ENCODE assay signal across 16 cellular contexts in the genomic region with DNA sequence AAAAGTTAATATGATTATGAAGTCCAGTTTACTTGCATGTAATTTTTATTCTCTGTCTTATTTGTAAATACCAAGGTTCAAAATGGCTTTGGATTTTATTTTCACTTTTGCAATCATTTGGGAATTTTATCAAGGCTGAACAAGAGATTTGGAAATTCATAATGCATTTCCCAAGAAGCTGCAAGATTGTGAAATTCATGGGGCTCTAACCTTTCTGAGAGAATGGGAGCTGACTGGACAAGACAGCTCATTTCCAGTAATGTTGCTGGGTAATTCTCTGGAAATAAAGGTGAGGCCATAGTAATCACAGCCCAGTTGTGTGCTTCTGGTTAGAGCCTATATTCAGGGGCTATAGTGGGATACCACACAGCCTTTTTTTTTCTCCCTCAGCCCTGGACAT. TPM values are rescaled to one million over a fixed set of nuclear protein-coding genes. Genes with fewer than 3 reads are reported as not detected.
DNase-seq lines count a peak whose midpoint lies in the region; ATAC-seq and TF ChIP-seq lines count a peak whose summit lies in the region.
"Had no signal": no experiment of that assay in that cellular context is flagged by ENCODE, and none has a peak within 500 bp of the region (broad histone marks: within the 10 kb centered on the region; RNA-seq: fewer than 3 reads in every experiment).

No MANE protein-coding gene starts in this region.

- no peak overlapping the region for H3K4me2 ChIP-seq in osteoblast (ENCODE audit: insufficient read depth, low read length)

- H3K79me2 ChIP-seq in osteoblast (ENCODE audit: insufficient read depth, low read length) = no peaks in the 10 kb centered on the region

- H2AFZ ChIP-seq in osteoblast (ENCODE audit: low read length) = no peak overlapping the region

- DNase-seq in AG09309 (ENCODE audit: low read depth) (peak; percentile 83), RWPE2 (ENCODE audit: low spot score) (no peak), fibroblast of the aortic adventitia (ENCODE audit: low read depth) (peak; percentile 96), osteoblast (ENCODE audit: insufficient read length, low spot score, missing footprints) (no peak), GM10266 (ENCODE audit: extremely low spot score) (no peak), D341Med (ENCODE audit: low spot score) (no peak), NCI-H345 treated with DMSO at 0.1 percent for 48 hours (lab: John Stamatoyannopoulos, UW; ENCODE audit: unreplicated experiment) (no peak)
- no peak for DNase-seq in effector memory CD4-positive, alpha-beta T cell
- DNase-seq: body of pancreas; DND-41; NCI-H1694 treated with DMSO at 0.1 percent for 48 hours; NCI-H774; nucleus accumbens; SHP77 treated with DMSO at 0.1 percent for 48 hours; stimulated activated CD4-positive, alpha-beta T cell treated with anti-CD3 and anti-CD28 coated beads, Interleukin-15, amount 100 ng/mL, for 24 hours; T-helper 9 cell had no signal

- peak; percentile 95 for ATAC-seq in RWPE2 (ENCODE audit: low read depth)
- ATAC-seq: body of pancreas had no signal

- no peak overlapping the region for H3K4me3 ChIP-seq in AG09309 (ENCODE audit: control insufficient read depth, low read depth, low read length)
- H3K4me3 ChIP-seq in RWPE2 (ENCODE audit: severe bottlenecking) = no peak overlapping the region
- H3K4me3 ChIP-seq in fibroblast of the aortic adventitia (ENCODE audit: low read depth, low read length) = no peak overlapping the region
- H3K4me3 ChIP-seq in osteoblast (ENCODE audit: insufficient read depth, low read length) = no peak overlapping the region
- no peak overlapping the region for H3K4me3 ChIP-seq in effector memory CD4-positive, alpha-beta T cell (ENCODE audit: insufficient read depth, low read depth, low read length, poor library complexity, severe bottlenecking)
- H3K4me3 ChIP-seq: body of pancreas had no signal

- H3K27me3 ChIP-seq in RWPE2 (ENCODE audit: insufficient read depth, poor library complexity, severe bottlenecking) = no peaks in the 10 kb centered on the region
- no peaks in the 10 kb centered on the region for H3K27me3 ChIP-seq in osteoblast (ENCODE audit: insufficient read depth, low read length)
- no peaks in the 10 kb centered on the region for H3K27me3 ChIP-seq in effector memory CD4-positive, alpha-beta T cell (replicated peaks; ENCODE audit: control insufficient read depth, insufficient read depth, low read length, poor library complexity, severe bottlenecking)
- H3K27me3 ChIP-seq: body of pancreas had no signal

- peak overlapping the region; percentile 34 for H3K27ac ChIP-seq in RWPE2 (ENCODE audit: poor library complexity, severe bottlenecking)
- peak overlapping the region; percentile 56 for H3K27ac ChIP-seq in osteoblast (ENCODE audit: low read depth, low read length)
- no peak overlapping the region for H3K27ac ChIP-seq in effector memory CD4-positive, alpha-beta T cell (ENCODE audit: insufficient read depth, low read length, poor library complexity, severe bottlenecking)
- H3K27ac ChIP-seq: body of pancreas had no signal

- H4K20me1 ChIP-seq in osteoblast (ENCODE audit: insufficient read depth, low read length) = no peaks in the 10 kb centered on the region

- H3K4me1 ChIP-seq in RWPE2 (ENCODE audit: insufficient read depth, poor library complexity, severe bottlenecking) (peaks cover 25% of the 10 kb centered on the region), osteoblast (ENCODE audit: insufficient read depth, low read length) (peaks cover 28% of the 10 kb centered on the region)
- no peaks in the 10 kb centered on the region for H3K4me1 ChIP-seq in effector memory CD4-positive, alpha-beta T cell (ENCODE audit: control insufficient read depth, insufficient read depth, low read length, poor library complexity, severe bottlenecking)
- H3K4me1 ChIP-seq: body of pancreas had no signal

- H3K9me3 ChIP-seq in RWPE2 (ENCODE audit: severe bottlenecking) (no peaks in the 10 kb centered on the region), osteoblast (ENCODE audit: low read depth, low read length) (no peaks in the 10 kb centered on the region)
- H3K9me3 ChIP-seq in effector memory CD4-positive, alpha-beta T cell (ENCODE audit: control insufficient read depth, low read length) = no peaks in the 10 kb centered on the region
- H3K9me3 ChIP-seq: body of pancreas had no signal

- TF ChIP-seq CTCF in AG09309 (IDR thresholded peaks at IDR 0.05; ENCODE audit: control insufficient read depth, insufficient read depth, low read depth, low read length, missing control alignments) (no peak), RWPE2 (IDR thresholded peaks at IDR 0.05; ENCODE audit: poor library complexity, severe bottlenecking) (no peak), fibroblast of the aortic adventitia (IDR thresholded peaks at IDR 0.05; ENCODE audit: insufficient read depth, low read length) (no peak), osteoblast (IDR thresholded peaks at IDR 0.05; ENCODE audit: extremely low read depth, low read depth, low read length) (no peak), GM10266 (IDR thresholded peaks at IDR 0.05; ENCODE audit: control insufficient read depth, insufficient read depth, low read depth, missing control alignments) (no peak)

- H3K36me3 ChIP-seq in RWPE2 (ENCODE audit: low read depth) (no peaks in the 10 kb centered on the region; the same call in 1 of the 2 replicates), osteoblast (ENCODE audit: insufficient read depth, low read length) (no peaks in the 10 kb centered on the region)
- no peaks in the 10 kb centered on the region for H3K36me3 ChIP-seq in effector memory CD4-positive, alpha-beta T cell (ENCODE audit: control insufficient read depth, insufficient read depth, low read length)

RNA-seq across cellular contexts. Expression of gene NABP1, which starts 21.5 kb away (rescaled TPM):
- total RNA-seq in fibroblast of the aortic adventitia (ENCODE audit: low replicate concordance) (74.7 and 136 TPM in 2 replicates), osteoblast (72.0 and 80.2 TPM in 2 replicates)

Comparison
In these comparisons a context has a peak if more than half of its experiments do, and no peak if none do; other contexts are left out.
1. DNase-seq: peak in AG09309 (single experiment) and fibroblast of the aortic adventitia (single experiment); none in RWPE2 (single experiment), osteoblast (single experiment), effector memory CD4-positive, alpha-beta T cell (0 of 3), GM10266 (single experiment), D341Med (single experiment) and NCI-H345 treated with DMSO at 0.1 percent for 48 hours (single experiment).